In the genomic region with DNA sequence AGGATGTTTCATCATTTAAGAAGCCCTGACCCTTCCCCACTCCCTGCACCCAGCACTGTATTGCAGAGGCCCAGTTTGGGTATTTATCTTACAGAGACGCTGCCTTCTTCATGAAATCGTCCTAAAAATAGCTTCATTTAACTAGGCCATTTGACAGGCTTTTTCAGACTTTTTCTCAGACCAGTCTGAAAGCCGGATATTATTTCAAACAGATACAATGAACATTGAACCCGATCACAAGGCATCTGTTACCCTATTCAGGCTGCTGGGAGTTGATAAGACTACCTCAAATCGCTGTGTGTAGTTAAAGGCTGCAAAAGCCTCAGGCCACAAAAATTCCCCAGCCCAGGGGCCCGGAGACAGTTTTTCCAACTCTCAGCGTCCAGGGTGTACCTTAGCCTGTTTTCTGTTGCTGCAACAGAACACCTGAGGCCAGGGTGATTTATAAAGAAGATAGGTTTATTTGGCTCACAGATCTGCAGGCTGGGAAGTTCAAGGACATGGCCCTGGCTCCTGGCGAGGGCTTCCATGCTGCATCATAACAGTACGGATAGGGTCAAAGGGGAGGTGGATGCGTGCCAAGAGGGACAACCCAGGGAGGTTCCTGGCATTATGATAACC, we compare ENCODE assay signal across 1 cellular context.
A peak's percentile ranks its signal among the peaks of the same experiment; 100 is the strongest.
TF ChIP-seq lines count a peak whose summit lies in the region.

No MANE protein-coding gene starts in this region.

TF ChIP-seq in HepG2, 621 proteins besides CTCF, POLR2A, EP300 and RAD21 (continued from another document):
- TF ChIP-seq, protein P1, sequence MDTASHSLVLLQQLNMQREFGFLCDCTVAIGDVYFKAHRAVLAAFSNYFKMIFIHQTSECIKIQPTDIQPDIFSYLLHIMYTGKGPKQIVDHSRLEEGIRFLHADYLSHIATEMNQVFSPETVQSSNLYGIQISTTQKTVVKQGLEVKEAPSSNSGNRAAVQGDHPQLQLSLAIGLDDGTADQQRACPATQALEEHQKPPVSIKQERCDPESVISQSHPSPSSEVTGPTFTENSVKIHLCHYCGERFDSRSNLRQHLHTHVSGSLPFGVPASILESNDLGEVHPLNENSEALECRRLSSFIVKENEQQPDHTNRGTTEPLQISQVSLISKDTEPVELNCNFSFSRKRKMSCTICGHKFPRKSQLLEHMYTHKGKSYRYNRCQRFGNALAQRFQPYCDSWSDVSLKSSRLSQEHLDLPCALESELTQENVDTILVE (CRISPR knock-in tag; IDR thresholded peaks at IDR 0.05) = 0 out of 2 replicates have a peak, but pooled peaks have one; percentile 40
- TF ChIP-seq SIX1 (CRISPR knock-in tag; IDR thresholded peaks at IDR 0.05; ENCODE audit: borderline replicate concordance) = 0 out of 2 replicates have a peak, but pooled peaks have one; percentile 12
- peak; percentile 53; the same call in 1 of the 2 replicates for TF ChIP-seq ZNF350 (CRISPR knock-in tag; IDR thresholded peaks at IDR 0.05; ENCODE audit: borderline replicate concordance, low read depth)
- peak; percentile 78 for TF ChIP-seq ASH2L (IDR thresholded peaks at IDR 0.05; ENCODE audit: insufficient read length, low read depth, low read length)
- peak; percentile 60 for TF ChIP-seq PPARG (CRISPR knock-in tag; conservative IDR thresholded peaks at IDR 0.05)
- TF ChIP-seq, protein P2, sequence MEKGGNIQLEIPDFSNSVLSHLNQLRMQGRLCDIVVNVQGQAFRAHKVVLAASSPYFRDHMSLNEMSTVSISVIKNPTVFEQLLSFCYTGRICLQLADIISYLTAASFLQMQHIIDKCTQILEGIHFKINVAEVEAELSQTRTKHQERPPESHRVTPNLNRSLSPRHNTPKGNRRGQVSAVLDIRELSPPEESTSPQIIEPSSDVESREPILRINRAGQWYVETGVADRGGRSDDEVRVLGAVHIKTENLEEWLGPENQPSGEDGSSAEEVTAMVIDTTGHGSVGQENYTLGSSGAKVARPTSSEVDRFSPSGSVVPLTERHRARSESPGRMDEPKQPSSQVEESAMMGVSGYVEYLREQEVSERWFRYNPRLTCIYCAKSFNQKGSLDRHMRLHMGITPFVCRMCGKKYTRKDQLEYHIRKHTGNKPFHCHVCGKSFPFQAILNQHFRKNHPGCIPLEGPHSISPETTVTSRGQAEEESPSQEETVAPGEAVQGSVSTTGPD (CRISPR knock-in tag; IDR thresholded peaks at IDR 0.05) = peak; percentile 58; the same call in 1 of the 2 replicates
- TF ChIP-seq FOXO1 (CRISPR knock-in tag; IDR thresholded peaks at IDR 0.05) = peak; percentile 44; the same call in 1 of the 2 replicates
- peak; percentile 53; the same call in 1 of the 2 replicates for TF ChIP-seq GATAD2A (CRISPR knock-in tag; IDR thresholded peaks at IDR 0.05)
- TF ChIP-seq RFXAP (CRISPR knock-in tag; IDR thresholded peaks at IDR 0.05; ENCODE audit: borderline replicate concordance) = no peak
